ENCODE assay signal across 21 cellular contexts in the genomic region with DNA sequence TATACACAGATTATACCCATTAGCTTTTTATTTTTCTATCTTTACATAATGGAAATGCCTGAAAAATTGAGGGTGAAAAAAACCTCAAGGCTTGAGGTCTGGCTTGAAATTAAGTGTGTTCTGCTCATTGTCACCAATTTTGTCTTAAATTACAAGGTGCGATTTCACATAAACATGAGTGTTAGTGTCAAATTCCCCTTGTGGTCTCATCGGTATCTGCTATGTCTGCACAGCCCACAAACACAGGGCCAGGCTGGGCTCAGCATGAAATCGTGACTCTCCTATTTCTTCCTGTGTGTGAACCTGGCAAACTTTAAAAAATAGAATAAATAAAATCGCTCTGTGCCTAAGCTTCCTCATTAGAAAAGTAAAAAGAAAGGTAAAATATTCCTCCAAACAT.
DNase-seq lines count a peak whose midpoint lies in the region; ATAC-seq and TF ChIP-seq lines count a peak whose summit lies in the region.
"Had no signal": no experiment of that assay in that cellular context is flagged by ENCODE, and none has a peak within 500 bp of the region (broad histone marks: within the 10 kb centered on the region; RNA-seq: fewer than 3 reads in every experiment).

No MANE protein-coding gene starts in this region.

- H3K27me3 Mint-ChIP-seq in activated naive CD4-positive, alpha-beta T cell treated with anti-CD3 and anti-CD28 coated beads for 36 hours (ENCODE audit: low read depth) = peaks cover 26% of the 10 kb centered on the region
- H3K27me3 Mint-ChIP-seq in natural killer cell (ENCODE audit: low read depth in 2 of 2) = peaks cover 0 to 15% of the 10 kb centered on the region in 2 donors

- H3K36me3 Mint-ChIP-seq in activated naive CD4-positive, alpha-beta T cell treated with anti-CD3 and anti-CD28 coated beads for 36 hours (ENCODE audit: low read depth) = no peaks in the 10 kb centered on the region
- no peaks in the 10 kb centered on the region for H3K36me3 Mint-ChIP-seq in natural killer cell
- H3K36me3 Mint-ChIP-seq: CD4-positive, CD25-positive, alpha-beta regulatory T cell; CD8-positive, alpha-beta T cell had no signal

- H3K4me1 ChIP-seq in esophagus muscularis mucosa = no peaks in the 10 kb centered on the region
- H3K4me1 ChIP-seq: BLaER1, Caco-2 had no signal

- no peak overlapping the region for H3K4me3 ChIP-seq in esophagus muscularis mucosa
- H3K4me3 ChIP-seq: BLaER1, GM23248 had no signal

- WGBS in esophagus muscularis mucosa = 65% methylated on average over 4 of the region's 4 CpGs

- CTCF ChIA-PET in activated naive CD4-positive, alpha-beta T cell treated with anti-CD3 and anti-CD28 coated beads for 36 hours (lab: Charles Lee) = no interaction called here

- H3K9me3 ChIP-seq in esophagus muscularis mucosa = no peaks in the 10 kb centered on the region
- H3K9me3 ChIP-seq: Caco-2 had no signal

- H3K4me3 Mint-ChIP-seq in activated naive CD4-positive, alpha-beta T cell treated with anti-CD3 and anti-CD28 coated beads for 36 hours = no peak overlapping the region
- H3K4me3 Mint-ChIP-seq in natural killer cell = no peak overlapping the region
- H3K4me3 Mint-ChIP-seq: B cell; CD4-positive, CD25-positive, alpha-beta regulatory T cell; CD8-positive, alpha-beta T cell had no signal

- ATAC-seq in natural killer cell (peak in 2 of 3 donors; percentile 56 to 64), HG02973 (IDR thresholded peaks at IDR 0.05; ENCODE audit: unreplicated experiment) (no peak)
- ATAC-seq: CD8-positive, alpha-beta T cell had no signal

- no peak for TF ChIP-seq POLR2A in esophagus muscularis mucosa (IDR thresholded peaks at IDR 0.05; ENCODE audit: low read depth)

- no peak for TF ChIP-seq CTCF in esophagus muscularis mucosa (IDR thresholded peaks at IDR 0.05)
- TF ChIP-seq CTCF in natural killer cell (IDR thresholded peaks at IDR 0.05) = no peak

- H3K27ac Mint-ChIP-seq in activated naive CD4-positive, alpha-beta T cell treated with anti-CD3 and anti-CD28 coated beads for 36 hours = no peak overlapping the region
- no peak overlapping the region for H3K27ac Mint-ChIP-seq in natural killer cell
- H3K27ac Mint-ChIP-seq: B cell; CD4-positive, CD25-positive, alpha-beta regulatory T cell; CD8-positive, alpha-beta T cell had no signal

- no peaks in the 10 kb centered on the region for H3K9me3 Mint-ChIP-seq in activated naive CD4-positive, alpha-beta T cell treated with anti-CD3 and anti-CD28 coated beads for 36 hours
- no peaks in the 10 kb centered on the region for H3K9me3 Mint-ChIP-seq in natural killer cell
- H3K9me3 Mint-ChIP-seq: CD8-positive, alpha-beta T cell had no signal

- H3K27me3 ChIP-seq in esophagus muscularis mucosa = peaks cover 0 to 55% (median 2%) of the 10 kb centered on the region in 4 donors

- no peaks in the 10 kb centered on the region for H3K36me3 ChIP-seq in esophagus muscularis mucosa
- H3K36me3 ChIP-seq: BLaER1 had no signal

- DNase-seq in activated naive CD4-positive, alpha-beta T cell treated with anti-CD3 and anti-CD28 coated beads, Interleukin-2, amount 50 U/mL, for 16 hours = peak; percentile 1
- DNase-seq in activated naive CD4-positive, alpha-beta T cell treated with anti-CD3 and anti-CD28 coated beads for 36 hours = no peak
- DNase-seq in esophagus muscularis mucosa (ENCODE audit: extremely low spot score) (peak; percentile 29), natural killer cell (no peak), NCI-H526 treated with DMSO at 0.1 percent for 48 hours (lab: John Stamatoyannopoulos, UW) (no peak), NCI-H2227 (lab: John Stamatoyannopoulos, UW; ENCODE audit: unreplicated experiment) (no peak)
- DNase-seq in effector CD4-positive, alpha-beta T cell = no peak
- DNase-seq: Caco-2; CD4-positive, CD25-positive, alpha-beta regulatory T cell; CD8-positive, alpha-beta T cell; DMS79; EL; GDM1; GM23248; H7; HCEC 1CT had no signal

- no peaks in the 10 kb centered on the region for H3K4me1 Mint-ChIP-seq in activated naive CD4-positive, alpha-beta T cell treated with anti-CD3 and anti-CD28 coated beads for 36 hours (ENCODE audit: low read depth)
- peaks cover 0 to under 1% of the 10 kb centered on the region in 2 donors for H3K4me1 Mint-ChIP-seq in natural killer cell
- H3K4me1 Mint-ChIP-seq: B cell had no signal

- no peak overlapping the region for H3K27ac ChIP-seq in esophagus muscularis mucosa (replicated peaks in 1 of 4)
- H3K27ac ChIP-seq: 22Rv1, BLaER1, C4-2B, GM23248 had no signal

- intact Hi-C loops in activated naive CD4-positive, alpha-beta T cell treated with anti-CD3 and anti-CD28 coated beads for 36 hours (cut with micrococcal nuclease) = no loop called here
- intact Hi-C loops in esophagus muscularis mucosa (cut with DNase I) = no loop called here
- intact Hi-C loops in natural killer cell (cut with micrococcal nuclease) = no loop called here

- TF ChIP-seq EP300 in esophagus muscularis mucosa (IDR thresholded peaks at IDR 0.05) = no peak

Comparison
In these comparisons a context has a peak if more than half of its experiments do, and no peak if none do; other contexts are left out.
1. DNase-seq: peak in activated naive CD4-positive, alpha-beta T cell treated with anti-CD3 and anti-CD28 coated beads, Interleukin-2, amount 50 U/mL, for 16 hours (single experiment) and esophagus muscularis mucosa (single experiment); none in activated naive CD4-positive, alpha-beta T cell treated with anti-CD3 and anti-CD28 coated beads for 36 hours (single experiment), natural killer cell (single experiment), NCI-H526 treated with DMSO at 0.1 percent for 48 hours (single experiment), effector CD4-positive, alpha-beta T cell (single experiment) and NCI-H2227 (single experiment).